1 cellular context compared by ENCODE assay signal in genomic region chr6:49506569-49507111, GRCh38.
TF ChIP-seq lines count a peak whose summit lies in the region.

No MANE protein-coding gene starts in this region.

TF ChIP-seq in HepG2, 621 proteins besides CTCF, POLR2A, EP300 and RAD21 (continued from another document and continues in another):
- TF ChIP-seq ARID5B (CRISPR knock-in tag; IDR thresholded peaks at IDR 0.05) (peak; percentile 68; the same call in 1 of the 2 replicates), HBP1 (CRISPR knock-in tag; IDR thresholded peaks at IDR 0.05; ENCODE audit: low read depth) (no peak), ZNF124 (CRISPR knock-in tag; IDR thresholded peaks at IDR 0.05) (no peak; the same call in 1 of the 2 replicates), SSRP1 (CRISPR knock-in tag; IDR thresholded peaks at IDR 0.05) (no peak), ZNF260 (CRISPR knock-in tag; IDR thresholded peaks at IDR 0.05; ENCODE audit: borderline replicate concordance, low read depth) (no peak), ZNF615 (CRISPR knock-in tag; IDR thresholded peaks at IDR 0.05; ENCODE audit: borderline replicate concordance) (no peak), SRSF9 (IDR thresholded peaks at IDR 0.05; ENCODE audit: borderline replicate concordance, insufficient read depth, low read depth, low read length, poor library complexity, severe bottlenecking) (no peak), PHF21A (CRISPR knock-in tag; IDR thresholded peaks at IDR 0.05) (peak; percentile 35; the same call in 1 of the 2 replicates), ZNF788 (CRISPR knock-in tag; IDR thresholded peaks at IDR 0.05; ENCODE audit: borderline replicate concordance) (peak; percentile 68; the same call in 1 of the 2 replicates), ADNP (CRISPR knock-in tag; IDR thresholded peaks at IDR 0.05) (no peak), PATZ1 (CRISPR knock-in tag; IDR thresholded peaks at IDR 0.05) (peak; percentile 37; the same call in 1 of the 2 replicates), GLMP (CRISPR knock-in tag; IDR thresholded peaks at IDR 0.05; ENCODE audit: borderline replicate concordance) (no peak), ATAD3A (CRISPR knock-in tag; IDR thresholded peaks at IDR 0.05) (no peak), SIX1 (CRISPR knock-in tag; IDR thresholded peaks at IDR 0.05; ENCODE audit: borderline replicate concordance) (no peak; the same call in 1 of the 2 replicates), CSRNP2 (CRISPR knock-in tag; conservative IDR thresholded peaks at IDR 0.05; ENCODE audit: low read depth) (no peak), NFE2 (CRISPR knock-in tag; IDR thresholded peaks at IDR 0.05) (no peak), RNF2 (conservative IDR thresholded peaks at IDR 0.05; ENCODE audit: low read depth) (no peak), ZNF552 (CRISPR knock-in tag; IDR thresholded peaks at IDR 0.05; ENCODE audit: borderline replicate concordance) (no peak), HMG20B (CRISPR knock-in tag; conservative IDR thresholded peaks at IDR 0.05) (0 out of 2 replicates have a peak, but pooled peaks have one; percentile 30), ZNF460 (CRISPR knock-in tag; IDR thresholded peaks at IDR 0.05; ENCODE audit: borderline replicate concordance) (no peak), SCMH1 (CRISPR knock-in tag; IDR thresholded peaks at IDR 0.05; ENCODE audit: borderline replicate concordance) (no peak), CERS6 (CRISPR knock-in tag; IDR thresholded peaks at IDR 0.05) (no peak), AGO2 (optimal IDR thresholded peaks at IDR 0.05; ENCODE audit: low read depth, low read length) (no peak), ZSCAN25 (CRISPR knock-in tag; IDR thresholded peaks at IDR 0.05) (peak; percentile 42; the same call in 1 of the 2 replicates), KLF6 (CRISPR knock-in tag; IDR thresholded peaks at IDR 0.05) (no peak), RARG (CRISPR knock-in tag; IDR thresholded peaks at IDR 0.05; ENCODE audit: low read depth) (no peak), ZNF569 (CRISPR knock-in tag; IDR thresholded peaks at IDR 0.05; ENCODE audit: borderline replicate concordance) (no peak), TERF1 (CRISPR knock-in tag; IDR thresholded peaks at IDR 0.05) (no peak), JDP2 (CRISPR knock-in tag; IDR thresholded peaks at IDR 0.05; ENCODE audit: borderline replicate concordance) (no peak), ZNF770 (CRISPR knock-in tag; IDR thresholded peaks at IDR 0.05) (no peak; the same call in 1 of the 2 replicates), ZNF282 (IDR thresholded peaks at IDR 0.05; ENCODE audit: partially characterized antibody) (no peak), ZNF501 (CRISPR knock-in tag; IDR thresholded peaks at IDR 0.05) (0 out of 2 replicates have a peak, but pooled peaks have one; percentile 46), FOXO1 (CRISPR knock-in tag; IDR thresholded peaks at IDR 0.05) (no peak), ATF6 (CRISPR knock-in tag; conservative IDR thresholded peaks at IDR 0.05) (no peak), PITX1 (CRISPR knock-in tag; IDR thresholded peaks at IDR 0.05) (peak; percentile 64; the same call in 1 of the 2 replicates), ZNF512 (CRISPR knock-in tag; IDR thresholded peaks at IDR 0.05) (no peak), KAT8 (CRISPR knock-in tag; IDR thresholded peaks at IDR 0.05) (peak; percentile 60; the same call in 1 of the 2 replicates), GATAD2A (CRISPR knock-in tag; IDR thresholded peaks at IDR 0.05) (peak; percentile 80), SMAD9 (CRISPR knock-in tag; IDR thresholded peaks at IDR 0.05) (0 out of 2 replicates have a peak, but pooled peaks have one; percentile 23), ZNF251 (CRISPR knock-in tag; IDR thresholded peaks at IDR 0.05) (no peak), ETV6 (CRISPR knock-in tag; conservative IDR thresholded peaks at IDR 0.05) (no peak), GTF2F1 (IDR thresholded peaks at IDR 0.05; ENCODE audit: low read length) (no peak), TCF12 (IDR thresholded peaks at IDR 0.05) (no peak), TCF12 (CRISPR knock-in tag; IDR thresholded peaks at IDR 0.05) (no peak), ZNF20 (CRISPR knock-in tag; IDR thresholded peaks at IDR 0.05) (no peak), ZNF326 (CRISPR knock-in tag; IDR thresholded peaks at IDR 0.05; ENCODE audit: borderline replicate concordance) (no peak)
